8 cellular contexts compared by ENCODE assay signal in genomic region chr7:143408686-143409551, GRCh38. TPM values are rescaled to one million over a fixed set of nuclear protein-coding genes. Genes with fewer than 3 reads are reported as not detected.
A peak's percentile ranks its signal among the peaks of the same experiment; 100 is the strongest.
DNase-seq lines count a peak whose midpoint lies in the region; ATAC-seq, FAIRE-seq and TF ChIP-seq lines count a peak whose summit lies in the region.

TSS of gene EPHA1 (minus strand) at chr7:143408856. CDS start at chr7:143408805, 51 bp downstream.

- H3K4me3 ChIP-seq in BJ (ENCODE audit: low read depth, low read length) (no peak within 1 kb of the TSS), upper lobe of right lung (peak within 1 kb of the TSS; percentile 52)

- H3K27me3 Mint-ChIP-seq in chondrocyte (ENCODE audit: low read depth) (peaks cover 27% of the 10 kb centered on the region), memory B cell (peaks cover 4% of the 10 kb centered on the region)

- H3K4me3 Mint-ChIP-seq in chondrocyte (ENCODE audit: unreplicated experiment) (no peak within 1 kb of the TSS), memory B cell (peak within 1 kb of the TSS; percentile 60)

- TF ChIP-seq CTCF in BJ (IDR thresholded peaks at IDR 0.05; ENCODE audit: insufficient read depth, low read depth, low read length) (peak; percentile 30; the same call in 1 of the 2 replicates), chondrocyte (IDR thresholded peaks at IDR 0.05) (peak; percentile 68), upper lobe of right lung (IDR thresholded peaks at IDR 0.05) (peak; percentile 49)

- peaks cover 11% of the 10 kb centered on the region for H3K4me1 Mint-ChIP-seq in chondrocyte (ENCODE audit: low read depth)
- peaks cover 19% of the 10 kb centered on the region for H3K4me1 Mint-ChIP-seq in memory B cell

- H3K27ac Mint-ChIP-seq in chondrocyte (ENCODE audit: unreplicated experiment) (no peak within 1 kb of the TSS), memory B cell (no peak within 1 kb of the TSS)

- H3K9me3 Mint-ChIP-seq in chondrocyte (ENCODE audit: low read depth) (no peaks in the 10 kb centered on the region), memory B cell (no peaks in the 10 kb centered on the region)

- no peaks in the 10 kb centered on the region for H3K36me3 ChIP-seq in BJ (ENCODE audit: control insufficient read depth, insufficient read depth, low read length)
- H3K36me3 ChIP-seq in upper lobe of right lung, result no peaks in the 10 kb centered on the region

- CTCF ChIA-PET in BJ (lab: Yijun Ruan, JAX), result interaction anchor here (0.9 to 2.9 kb wide), 5 partner anchors 16 to 31 kb away, joined by 3 to 12 read pairs (median 3); no protein-coding TSS in a partner anchor

- peaks cover 38% of the 10 kb centered on the region for H3K4me1 ChIP-seq in upper lobe of right lung

- FAIRE-seq in GM12892 (lab: Jason Lieb, UNC), result no peak

- POLR2A ChIA-PET in BJ (lab: Charles Lee), result no interaction called here

- H3K9me3 ChIP-seq in upper lobe of right lung, result no peaks in the 10 kb centered on the region

- ATAC-seq in HG02885 (IDR thresholded peaks at IDR 0.05; ENCODE audit: poor library complexity, unreplicated experiment), result peak; percentile 67
- ATAC-seq in memory B cell (ENCODE audit: low read depth), result peak; percentile 78
- peak; percentile 84 for ATAC-seq in upper lobe of right lung
- no peak for ATAC-seq in GM19397 (IDR thresholded peaks at IDR 0.05; ENCODE audit: unreplicated experiment)

- H3K27ac ChIP-seq in upper lobe of right lung, result peak within 1 kb of the TSS; percentile 42

- DNase-seq in BJ (ENCODE audit: low read depth), result no peak
- peak in 3 of 5 donors; percentile 46 to 48 (median 47) for DNase-seq in T-helper 1 cell
- no peak for DNase-seq in chondrocyte (ENCODE audit: low spot score)
- DNase-seq in memory B cell (ENCODE audit: low spot score in 2 of 2), result peak in 1 of 2 donors; percentile 25
- DNase-seq in upper lobe of right lung, result peak; percentile 85
- no peak for DNase-seq in GM12892 (ENCODE audit: insufficient read length)

- H3K27me3 ChIP-seq in BJ (ENCODE audit: control insufficient read depth, insufficient read depth, low read length) (no peaks in the 10 kb centered on the region; the same call in 1 of the 2 replicates), upper lobe of right lung (no peaks in the 10 kb centered on the region)

- intact Hi-C loops in upper lobe of right lung (cut with DNase I), result no loop called here

- H3K36me3 Mint-ChIP-seq in chondrocyte (ENCODE audit: low read depth) (no peaks in the 10 kb centered on the region), memory B cell (no peaks in the 10 kb centered on the region)

- no peak for TF ChIP-seq POLR2A in GM12892 (IDR thresholded peaks at IDR 0.05; ENCODE audit: low read depth, low read length)

RNA-seq across cellular contexts. Expression of gene EPHA1, which starts in this region (rescaled TPM):
- 0.05 TPM in 1 of 2 replicates, not detected in the other for polyA plus RNA-seq in BJ (2011; rRNA removed)
- polyA minus RNA-seq in BJ (2011; rRNA and poly(A)+ RNA removed), result not detected in 2 replicates
- total RNA-seq in chondrocyte (not detected in 3 replicates), upper lobe of right lung (13.9 TPM)
- 1.5 TPM for polyA plus RNA-seq in GM12892 (2012; ENCODE audit: missing spikeins)

Comparison
In these comparisons a context has a peak if more than half of its experiments do, and no peak if none do; other contexts are left out.
1. RNA of gene EPHA1 (total RNA-seq): 13.9 TPM in upper lobe of right lung (single experiment); not detected in chondrocyte; every median in the first group is over 10 times any median in the second.
2. DNase-seq: peak in T-helper 1 cell (3 of 5) and upper lobe of right lung (single experiment); none in BJ (single experiment), chondrocyte (single experiment) and GM12892 (single experiment).
3. Peak in every context shown above with its lines, with median percentiles within 50 percentile points of each other: CTCF ChIP-seq.